ENCODE assay signal across 27 cellular contexts in genomic region chr9:113307401-113307975, GRCh38. TPM values are rescaled to one million over a fixed set of nuclear protein-coding genes. Genes with fewer than 3 reads are reported as not detected.
"Had no signal": no experiment of that assay in that cellular context is flagged by ENCODE, and none has a peak within 500 bp of the region (broad histone marks: within the 10 kb centered on the region; RNA-seq: fewer than 3 reads in every experiment).

No MANE protein-coding gene starts in this region.

- H3K36me3 ChIP-seq: ascending aorta, SJCRH30 had no signal

- H3K9me3 ChIP-seq: ascending aorta, body of pancreas, SJCRH30, SK-N-SH had no signal

- DNase-seq: activated CD4-positive, alpha-beta T cell treated with anti-CD3 and anti-CD28 coated beads, Interleukin-2, amount 50 U/mL, for 1 hour; activated CD4-positive, CD25-positive, alpha-beta regulatory T cell; activated CD8-positive, alpha-beta memory T cell treated with anti-CD3 and anti-CD28 coated beads, Interleukin-2, amount 50 U/mL, for 4 hours; activated CD8-positive, alpha-beta T cell treated with anti-CD3 and anti-CD28 coated beads for 36 hours; activated naive CD4-positive, alpha-beta T cell treated with anti-CD3 and anti-CD28 coated beads, Interleukin-2, amount 50 U/mL, for 16 hours; amniotic stem cell; body of pancreas; Kasumi-1; KBM-7; NCI-H1048; NCI-H146; NCI-H187 treated with DMSO at 0.1 percent for 48 hours; NCI-H2081 treated with DMSO at 0.1 percent for 48 hours; NCI-H2227 treated with DMSO at 0.1 percent for 48 hours; NCI-H510A; NCI-H69; NK-92 treated with Interleukin-12 subunit alpha and Interleukin-12 subunit beta, amount 100 ng/mL, for 24 hours; OCI-M1; Right ventricle myocardium superior; SJCRH30; SK-N-SH; T-helper 1 cell had no signal

- H3K9me3 Mint-ChIP-seq: activated CD8-positive, alpha-beta T cell treated with anti-CD3 and anti-CD28 coated beads for 36 hours; central memory CD8-positive, alpha-beta T cell had no signal

- H3K27ac Mint-ChIP-seq: activated CD8-positive, alpha-beta T cell treated with anti-CD3 and anti-CD28 coated beads for 36 hours had no signal

- H3K27me3 ChIP-seq: ascending aorta, body of pancreas had no signal

- H3K4me3 ChIP-seq: ascending aorta, body of pancreas, SJCRH30 had no signal

- H3K4me1 Mint-ChIP-seq: central memory CD8-positive, alpha-beta T cell had no signal

- H3K27me3 Mint-ChIP-seq: activated CD8-positive, alpha-beta T cell treated with anti-CD3 and anti-CD28 coated beads for 36 hours had no signal

- H3K4me3 Mint-ChIP-seq: activated CD8-positive, alpha-beta T cell treated with anti-CD3 and anti-CD28 coated beads for 36 hours; central memory CD8-positive, alpha-beta T cell had no signal

- H3K4me1 ChIP-seq: ascending aorta, body of pancreas had no signal

- H3K27ac ChIP-seq: ascending aorta, body of pancreas, RWPE1, SJCRH30, VCaP had no signal

- ATAC-seq: activated CD8-positive, alpha-beta T cell treated with anti-CD3 and anti-CD28 coated beads for 36 hours; body of pancreas; Panc1 had no signal

RNA-seq across cellular contexts. Expression of gene RNF183, which starts 4.3 kb away (rescaled TPM):
- total RNA-seq: ascending aorta, body of pancreas, Right ventricle myocardium superior, SJCRH30 had no signal

RNA-seq across cellular contexts. Expression of gene BSPRY, which starts 41.9 kb away (rescaled TPM):
- total RNA-seq: ascending aorta had no signal
